Comparison of ENCODE assay signal across 20 cellular contexts in the genomic region with DNA sequence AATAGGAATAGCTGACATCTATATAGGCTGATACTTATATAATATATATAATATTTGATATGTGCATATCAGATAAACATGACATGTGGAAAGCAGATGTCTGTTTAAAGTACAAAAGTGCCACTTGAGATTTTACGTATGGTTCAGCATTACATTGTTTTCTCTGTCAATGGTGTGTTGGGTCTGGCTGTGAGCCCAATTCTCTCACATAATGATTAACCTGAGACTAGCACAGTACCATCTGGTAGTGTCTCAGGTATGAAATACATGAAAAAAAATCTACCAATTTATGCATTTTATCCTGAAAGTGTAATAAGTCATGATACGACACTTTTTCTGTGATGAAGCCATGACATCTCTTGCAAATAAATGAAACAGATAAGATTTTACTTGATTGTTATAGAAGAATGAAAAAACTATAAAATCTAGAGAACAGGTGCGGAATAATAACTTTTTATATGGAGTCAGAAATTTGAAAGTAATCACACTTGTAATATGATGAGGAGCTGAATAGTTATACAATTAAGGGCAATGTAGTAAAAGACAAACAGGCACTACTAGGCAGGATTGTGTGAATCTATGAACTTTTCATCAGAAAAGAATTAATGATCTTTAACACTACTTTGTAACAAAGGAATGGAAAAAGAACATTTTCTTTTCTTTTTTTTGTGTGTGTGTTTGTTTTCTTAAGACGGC.
DNase-seq lines count a peak whose midpoint lies in the region; ATAC-seq and FAIRE-seq lines count a peak whose summit lies in the region.
"Had no signal": no experiment of that assay in that cellular context is flagged by ENCODE, and none has a peak within 500 bp of the region (broad histone marks: within the 10 kb centered on the region; RNA-seq: fewer than 3 reads in every experiment).

No MANE protein-coding gene starts in this region.

- peak; percentile 22 for DNase-seq in DMS 273 (lab: John Stamatoyannopoulos, UW; ENCODE audit: unreplicated experiment)
- no peak for DNase-seq in DMS 273 treated with DMSO at 0.1 percent for 48 hours (lab: John Stamatoyannopoulos, UW)
- DNase-seq in NCI-H2081 treated with DMSO at 0.1 percent for 48 hours (lab: John Stamatoyannopoulos, UW), result peak; percentile 31
- DNase-seq in RPMI7951 (ENCODE audit: low read depth), result peak; percentile 1
- DNase-seq in small intestine, result peak; percentile 54
- DNase-seq: esophagus squamous epithelium; immature natural killer cell; mammary epithelial cell; naive thymus-derived CD4-positive, alpha-beta T cell; OCI-M1; T-helper 2 cell had no signal

- no peak overlapping the region for H3K27ac ChIP-seq in small intestine (ENCODE audit: low read depth in 1 of 2, low read length in 1 of 2)
- H3K27ac ChIP-seq: 22Rv1, BLaER1, cardiac muscle cell, esophagus squamous epithelium, SJSA1, thoracic aorta had no signal

- no peak overlapping the region for H3K4me3 ChIP-seq in small intestine (ENCODE audit: low read depth in 1 of 2, low read length in 2 of 2)
- H3K4me3 ChIP-seq: BLaER1, cardiac muscle cell, esophagus squamous epithelium, SJSA1, thoracic aorta had no signal

- no peaks in the 10 kb centered on the region for H3K27me3 ChIP-seq in small intestine (ENCODE audit: control insufficient read depth in 2 of 2, insufficient read depth in 2 of 2, low read length in 2 of 2)
- H3K27me3 ChIP-seq: BLaER1, cardiac muscle cell, esophagus squamous epithelium, SJSA1 had no signal

- no peaks in the 10 kb centered on the region for H3K36me3 ChIP-seq in small intestine (ENCODE audit: control insufficient read depth in 2 of 2, insufficient read depth in 2 of 2, low read length in 2 of 2)
- H3K36me3 ChIP-seq: BLaER1, cardiac muscle cell, esophagus squamous epithelium, SJSA1, thoracic aorta had no signal

- H3K4me1 ChIP-seq in small intestine (ENCODE audit: control insufficient read depth in 2 of 2, insufficient read depth in 1 of 2, low read depth in 1 of 2, low read length in 1 of 2), result no peaks in the 10 kb centered on the region
- H3K4me1 ChIP-seq: BLaER1, esophagus squamous epithelium, SJSA1 had no signal

- 28 to 69% (median 46%) methylated on average over 4 of the region's 4 CpGs for WGBS in small intestine, 3 donors

- FAIRE-seq in small intestine (lab: Jason Lieb, UNC), result no peak

- H3K9me3 ChIP-seq in small intestine (ENCODE audit: control insufficient read depth, low read depth), result no peaks in the 10 kb centered on the region
- H3K9me3 ChIP-seq: BLaER1, esophagus squamous epithelium, SJSA1, thoracic aorta had no signal

- ATAC-seq in HG02885 (IDR thresholded peaks at IDR 0.05; ENCODE audit: poor library complexity, unreplicated experiment) (no peak), GM21515 (IDR thresholded peaks at IDR 0.05; ENCODE audit: unreplicated experiment) (no peak), esophagus mucosa (no peak)
- ATAC-seq: naive thymus-derived CD4-positive, alpha-beta T cell; WTC11 had no signal
